11 cellular contexts compared by ENCODE assay signal in the genomic region with DNA sequence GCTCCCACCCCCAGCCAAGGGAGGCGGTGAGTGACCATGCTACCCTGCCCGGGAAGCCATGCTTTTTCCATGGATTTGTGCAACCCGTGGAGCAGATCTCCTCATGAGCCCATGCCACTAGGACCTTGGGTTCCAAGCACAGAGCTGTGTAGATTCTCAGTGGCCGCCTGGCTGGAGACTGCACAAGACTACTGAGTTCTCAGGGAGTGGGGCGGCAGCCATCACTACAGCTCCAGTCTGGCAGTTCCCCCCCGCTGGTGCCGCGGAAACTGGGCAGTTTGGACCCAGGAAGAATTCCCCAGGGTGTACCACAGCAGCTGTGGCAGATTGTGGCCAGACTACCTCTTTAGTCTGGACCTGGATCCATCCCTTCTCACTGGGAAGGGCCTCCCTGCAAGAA.
"Had no signal": no experiment of that assay in that cellular context is flagged by ENCODE, and none has a peak within 500 bp of the region (broad histone marks: within the 10 kb centered on the region; RNA-seq: fewer than 3 reads in every experiment).

No MANE protein-coding gene starts in this region.

- H3K27ac ChIP-seq: GM23248 had no signal

- H3K4me1 ChIP-seq: HAP-1 had no signal

- H3K4me2 ChIP-seq: GM23338 had no signal

- H3K9ac ChIP-seq: GM23248 had no signal

- FAIRE-seq: H1, H54 had no signal

- H2AFZ ChIP-seq: GM23248, GM23338 had no signal

- H3K4me3 ChIP-seq: GM23248, GM23338, HAP-1 had no signal

- ATAC-seq: GM23338, HCT116 had no signal

- H3K36me3 ChIP-seq: HAP-1 had no signal

- H3K9me3 ChIP-seq: HAP-1 had no signal

- DNase-seq: GM23248, GOT3, H7, H9, HCEC 1CT, HFFc6 had no signal
